21 cellular contexts compared by ENCODE assay signal in genomic region chr7:78127009-78127408, GRCh38.
DNase-seq lines count a peak whose midpoint lies in the region; ATAC-seq and TF ChIP-seq lines count a peak whose summit lies in the region.
"Had no signal": no experiment of that assay in that cellular context is flagged by ENCODE, and none has a peak within 500 bp of the region (broad histone marks: within the 10 kb centered on the region; RNA-seq: fewer than 3 reads in every experiment).

No MANE protein-coding gene starts in this region.

- H3K79me2 ChIP-seq in GM23338 (replicated peaks; ENCODE audit: insufficient read depth), result no peaks in the 10 kb centered on the region
- no peaks in the 10 kb centered on the region for H3K79me2 ChIP-seq in mesendoderm (ENCODE audit: control insufficient read depth, insufficient read depth, low read length)

- no peak overlapping the region for H3K18ac ChIP-seq in mesendoderm (ENCODE audit: low read length)

- peak; percentile 30 for DNase-seq in GM23338 (ENCODE audit: low spot score)
- DNase-seq in WTC11 (ENCODE audit: low spot score), result peak; percentile 18
- peak; percentile 10 for DNase-seq in mesendoderm
- DNase-seq in progenitor cell of endocrine pancreas (ENCODE audit: low spot score, unreplicated experiment), result no peak
- no peak for DNase-seq in medulla oblongata (ENCODE audit: extremely low spot score)
- no peak for DNase-seq in UCSD-AML1 (lab: John Stamatoyannopoulos, UW; ENCODE audit: unreplicated experiment)
- DNase-seq in T-helper 9 cell, result no peak
- DNase-seq: 8988T; ACHN; AML-193; BE2C; Calu3; CD4-positive, alpha-beta memory T cell; COR-L47; DMS79 treated with DMSO at 0.1 percent for 48 hours; GF-D8; GM23248 had no signal

- H3K36me3 Mint-ChIP-seq in GM23338 (ENCODE audit: low read depth) (peaks cover 3% of the 10 kb centered on the region; the same call in 1 of the 3 replicates), WTC11 (0 out of 2 replicates have a peak, but pooled peaks cover 4% of the 10 kb centered on the region), progenitor cell of endocrine pancreas (ENCODE audit: insufficient read depth) (no peaks in the 10 kb centered on the region)
- H3K36me3 Mint-ChIP-seq: CD4-positive, alpha-beta memory T cell had no signal

- H2BK120ac ChIP-seq in mesendoderm (ENCODE audit: low read depth, low read length), result no peak overlapping the region

- no peaks in the 10 kb centered on the region for H4K20me1 ChIP-seq in GM23338 (replicated peaks; ENCODE audit: insufficient read depth)
- H4K20me1 ChIP-seq: BLaER1 treated with 17β-estradiol and CSF1 and Interleukin-3, amounts not matched to agents 10 nM and 100 nM had no signal

- no peak overlapping the region for H3K4me3 Mint-ChIP-seq in GM23338
- H3K4me3 Mint-ChIP-seq in WTC11, result no peak overlapping the region
- no peak overlapping the region for H3K4me3 Mint-ChIP-seq in progenitor cell of endocrine pancreas (ENCODE audit: low read depth)
- H3K4me3 Mint-ChIP-seq: CD4-positive, alpha-beta memory T cell had no signal

- H3K27ac ChIP-seq in GM23338 (ENCODE audit: low read depth), result no peak overlapping the region
- H3K27ac ChIP-seq in mesendoderm (ENCODE audit: low read depth, low read length), result no peak overlapping the region
- H3K27ac ChIP-seq: A549; BLaER1 treated with 17β-estradiol and CSF1 and Interleukin-3, amounts not matched to agents 10 nM and 100 nM; GM23248 had no signal

- H3K23ac ChIP-seq in mesendoderm (ENCODE audit: low read length), result no peak overlapping the region

- ATAC-seq in GM23338 (peak; percentile 87), WTC11 (peak; percentile 88), HG03354 (IDR thresholded peaks at IDR 0.05; ENCODE audit: poor library complexity, severe bottlenecking, unreplicated experiment) (no peak)
- ATAC-seq: A549 had no signal

- H3K4me2 ChIP-seq in GM23338 (no peak overlapping the region), mesendoderm (ENCODE audit: low read length) (no peak overlapping the region)
- H3K4me2 ChIP-seq: A549; BLaER1 treated with 17β-estradiol and CSF1 and Interleukin-3, amounts not matched to agents 10 nM and 100 nM had no signal

- no peak overlapping the region for H2AK5ac ChIP-seq in mesendoderm (ENCODE audit: low read length)

- H3K36me3 ChIP-seq in GM23338 (ENCODE audit: insufficient read depth) (no peaks in the 10 kb centered on the region; the same call in 1 of the 2 replicates), mesendoderm (ENCODE audit: control insufficient read depth, insufficient read depth, low read length) (no peaks in the 10 kb centered on the region)
- H3K36me3 ChIP-seq: BE2C; BLaER1 treated with 17β-estradiol and CSF1 and Interleukin-3, amounts not matched to agents 10 nM and 100 nM; HAP-1 had no signal

- H2BK5ac ChIP-seq in mesendoderm (ENCODE audit: low read length), result no peak overlapping the region

- H3K27ac Mint-ChIP-seq in GM23338, result no peak overlapping the region
- H3K27ac Mint-ChIP-seq in WTC11, result no peak overlapping the region
- H3K27ac Mint-ChIP-seq in progenitor cell of endocrine pancreas, result peak overlapping the region; percentile 41
- H3K27ac Mint-ChIP-seq: CD4-positive, alpha-beta memory T cell had no signal

- H2BK15ac ChIP-seq in mesendoderm (replicated peaks; ENCODE audit: low read depth), result no peak overlapping the region

- H3K4me1 ChIP-seq in GM23338 (ENCODE audit: insufficient read depth) (peaks cover 24% of the 10 kb centered on the region; the same call in 1 of the 2 replicates), mesendoderm (ENCODE audit: control insufficient read depth, low read depth, low read length) (no peaks in the 10 kb centered on the region)
- H3K4me1 ChIP-seq: BE2C; BLaER1 treated with 17β-estradiol and CSF1 and Interleukin-3, amounts not matched to agents 10 nM and 100 nM; HAP-1 had no signal

- no peak overlapping the region for H2AFZ ChIP-seq in GM23338
- H2AFZ ChIP-seq: GM23248 had no signal

- H3K4me1 Mint-ChIP-seq in GM23338, result peaks cover 32% of the 10 kb centered on the region
- peaks cover 32% of the 10 kb centered on the region for H3K4me1 Mint-ChIP-seq in WTC11
- peaks cover 10% of the 10 kb centered on the region for H3K4me1 Mint-ChIP-seq in progenitor cell of endocrine pancreas (ENCODE audit: low read depth)
- H3K4me1 Mint-ChIP-seq: CD4-positive, alpha-beta memory T cell had no signal

- H4K8ac ChIP-seq in mesendoderm (ENCODE audit: low read depth, low read length), result no peak overlapping the region

- no peak overlapping the region for H4K5ac ChIP-seq in mesendoderm (ENCODE audit: low read length)

- no peaks in the 10 kb centered on the region for H3F3A ChIP-seq in GM23338 (replicated peaks; ENCODE audit: low read depth)

- no peak overlapping the region for H3K4me3 ChIP-seq in GM23338
- no peak overlapping the region for H3K4me3 ChIP-seq in mesendoderm (ENCODE audit: low read length)
- H3K4me3 ChIP-seq: A549; BLaER1 treated with 17β-estradiol and CSF1 and Interleukin-3, amounts not matched to agents 10 nM and 100 nM; GM23248; HAP-1 had no signal

- no peak overlapping the region for H3K9ac ChIP-seq in mesendoderm (ENCODE audit: low read length)
- H3K9ac ChIP-seq: BLaER1 treated with 17β-estradiol and CSF1 and Interleukin-3, amounts not matched to agents 10 nM and 100 nM; GM23248 had no signal

- H3K27me3 Mint-ChIP-seq in GM23338 (ENCODE audit: insufficient read depth, low read depth, poor library complexity) (no peaks in the 10 kb centered on the region), WTC11 (ENCODE audit: low read depth) (no peaks in the 10 kb centered on the region), progenitor cell of endocrine pancreas (no peaks in the 10 kb centered on the region)

- H3K79me1 ChIP-seq in mesendoderm (ENCODE audit: low read length), result no peaks in the 10 kb centered on the region

- no peak overlapping the region for H3K4ac ChIP-seq in mesendoderm (ENCODE audit: low read depth, low read length)

- H3K9me2 ChIP-seq in GM23338 (ENCODE audit: insufficient read depth), result no peaks in the 10 kb centered on the region

- no peaks in the 10 kb centered on the region for H3K9me3 Mint-ChIP-seq in GM23338
- no peaks in the 10 kb centered on the region for H3K9me3 Mint-ChIP-seq in WTC11
- no peaks in the 10 kb centered on the region for H3K9me3 Mint-ChIP-seq in progenitor cell of endocrine pancreas (ENCODE audit: low read depth)
- H3K9me3 Mint-ChIP-seq: CD4-positive, alpha-beta memory T cell had no signal

- WGBS in mesendoderm (ENCODE audit: extremely low coverage, insufficient coverage, low lambda C conversion rate), result no CpG with 5 or more reads among the region's 7 CpGs

- POLR2A ChIA-PET in WTC11 (lab: Charles Lee), result no interaction called here

- no peak overlapping the region for H3K56ac ChIP-seq in mesendoderm (ENCODE audit: low read length)

- TF ChIP-seq CTCF in GM23338 (conservative IDR thresholded peaks at IDR 0.05; ENCODE audit: low read depth in 2 of 2) (no peak), WTC11 (IDR thresholded peaks at IDR 0.05) (no peak), progenitor cell of endocrine pancreas (IDR thresholded peaks at IDR 0.05; ENCODE audit: unreplicated experiment) (no peak)

- H3K27me3 ChIP-seq in GM23338 (ENCODE audit: insufficient read depth), result no peaks in the 10 kb centered on the region
- no peaks in the 10 kb centered on the region for H3K27me3 ChIP-seq in mesendoderm (ENCODE audit: insufficient read depth, low read length, poor library complexity)
- H3K27me3 ChIP-seq: BE2C; BLaER1 treated with 17β-estradiol and CSF1 and Interleukin-3, amounts not matched to agents 10 nM and 100 nM had no signal

- CTCF ChIA-PET in WTC11 (lab: Charles Lee), result no interaction called here

TF ChIP-seq in GM23338, 12 proteins besides CTCF, POLR2A, EP300 and RAD21 (continues in another document):
- no peak for TF ChIP-seq ZNF114 (CRISPR knock-in tag; IDR thresholded peaks at IDR 0.05)
- TF ChIP-seq EZH2phosphoT487 (IDR thresholded peaks at IDR 0.05; ENCODE audit: unreplicated experiment), result no peak
- TF ChIP-seq JUNB (IDR thresholded peaks at IDR 0.05; ENCODE audit: unreplicated experiment), result no peak

TF ChIP-seq in WTC11, 78 proteins besides CTCF, POLR2A, EP300 and RAD21:
- TF ChIP-seq ZMAT4 (CRISPR knock-in tag; IDR thresholded peaks at IDR 0.05) (no peak), ZNF425 (CRISPR knock-in tag; conservative IDR thresholded peaks at IDR 0.05) (no peak), ETV6 (CRISPR knock-in tag; IDR thresholded peaks at IDR 0.05) (no peak), NFATC4 (CRISPR knock-in tag; IDR thresholded peaks at IDR 0.05) (no peak)
TF ChIP-seq in WTC11: peak in this region for 0.

Comparison
In these comparisons a context has a peak if more than half of its experiments do, and no peak if none do; other contexts are left out.
1. DNase-seq: peak in GM23338 (single experiment), WTC11 (single experiment) and mesendoderm (single experiment); none in progenitor cell of endocrine pancreas (single experiment), medulla oblongata (single experiment), UCSD-AML1 (single experiment) and T-helper 9 cell (single experiment).